ENCODE assay signal across 30 cellular contexts in the genomic region with DNA sequence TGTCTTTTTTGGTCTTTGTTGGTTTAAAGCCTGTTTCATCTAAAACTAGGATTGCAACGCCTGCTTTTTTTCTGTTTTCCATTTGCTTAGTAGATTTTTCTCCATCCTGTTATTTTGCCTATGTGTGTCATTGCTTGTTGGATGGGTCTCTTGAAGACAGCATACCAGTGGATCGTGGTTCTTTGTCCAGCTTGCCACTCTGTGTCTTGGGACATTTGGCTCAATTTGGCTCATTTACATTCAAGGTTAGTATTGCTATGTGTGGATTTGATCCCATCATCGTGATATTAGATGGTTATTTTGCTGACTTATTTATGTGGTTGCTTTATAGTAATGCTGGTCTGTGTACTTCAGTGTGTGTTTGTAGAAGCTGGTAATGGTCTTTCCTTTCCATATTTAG. TPM values are rescaled to one million over a fixed set of nuclear protein-coding genes. Genes with fewer than 3 reads are reported as not detected.
DNase-seq lines count a peak whose midpoint lies in the region; ATAC-seq, FAIRE-seq and TF ChIP-seq lines count a peak whose summit lies in the region.
"Had no signal": no experiment of that assay in that cellular context is flagged by ENCODE, and none has a peak within 500 bp of the region (broad histone marks: within the 10 kb centered on the region; RNA-seq: fewer than 3 reads in every experiment).

No MANE protein-coding gene starts in this region.

- no peak for ATAC-seq in HG02588 (IDR thresholded peaks at IDR 0.05; ENCODE audit: unreplicated experiment)

- H3K9me3 ChIP-seq in HEK293 (ENCODE audit: control insufficient read depth, insufficient read depth, low read depth, low read length), result no peaks in the 10 kb centered on the region
- H3K9me3 ChIP-seq: BE2C had no signal

- H3K4me3 ChIP-seq in HEK293 (ENCODE audit: low read depth, low read length) (no peak overlapping the region), choroid plexus epithelial cell (ENCODE audit: low read depth, low read length) (no peak overlapping the region)
- H3K4me3 ChIP-seq: BLaER1 had no signal

- no peak for TF ChIP-seq CTCF in HEK293 (tag by site-specific recombination; IDR thresholded peaks at IDR 0.05)
- TF ChIP-seq CTCF in choroid plexus epithelial cell (conservative IDR thresholded peaks at IDR 0.05; ENCODE audit: low read depth, low read length), result no peak

- peak; percentile 17 for DNase-seq in amniotic epithelial cell (ENCODE audit: low read depth)
- peak; percentile 15 for DNase-seq in choroid plexus epithelial cell (ENCODE audit: low read depth)
- DNase-seq in urothelium cell line (ENCODE audit: low spot score), result no peak
- DNase-seq in glomerular visceral epithelial cell (ENCODE audit: extremely low spot score), result no peak
- no peak for DNase-seq in cerebellum (ENCODE audit: low spot score)
- DNase-seq in GOT3 (lab: John Stamatoyannopoulos, UW), result no peak
- DNase-seq: 8988T; ACHN; BE2C; C1 segment of cervical spinal cord; CD4-positive, alpha-beta memory T cell; CD4-positive, CD25-positive, alpha-beta regulatory T cell; CD8-positive, alpha-beta memory T cell; COR-L47; DMS 273 treated with DMSO at 0.1 percent for 48 hours; DMS153; DMS53; DMS79; DND-41; EL; GDM1 had no signal

- no peaks in the 10 kb centered on the region for H3K4me1 ChIP-seq in HEK293 (ENCODE audit: control insufficient read depth, insufficient read depth, low read length)
- H3K4me1 ChIP-seq: BE2C, BLaER1 had no signal

- POLR2A ChIA-PET in HEK293 (lab: Yijun Ruan, JAX), result no interaction called here

- CTCF ChIA-PET in HEK293 (lab: Yijun Ruan, JAX), result no interaction called here

- H3K36me3 ChIP-seq in HEK293 (ENCODE audit: control insufficient read depth in 2 of 2, insufficient read depth in 1 of 2, low read length in 2 of 2), result peaks cover 0 to 56% of the 10 kb centered on the region in 2 experiments; a peak in 1 of 3 replicates
- H3K36me3 ChIP-seq: BE2C, BLaER1 had no signal

- FAIRE-seq in urothelium cell line (lab: Jason Lieb, UNC), result peak; percentile 74
- FAIRE-seq: A204.1, GM12891, GM18507 had no signal

- H3K27ac ChIP-seq in HEK293 (ENCODE audit: extremely low read depth, low read depth, low read length), result no peak overlapping the region
- H3K27ac ChIP-seq: BLaER1 had no signal

TF ChIP-seq in HEK293, 187 proteins besides CTCF, POLR2A, EP300 and RAD21:
- 0 out of 2 replicates have a peak, but pooled peaks have one; percentile 4 for TF ChIP-seq ZNF140 (tag by site-specific recombination; IDR thresholded peaks at IDR 0.05)
- TF ChIP-seq ZNF707 (tag by site-specific recombination; IDR thresholded peaks at IDR 0.05), result no peak
- TF ChIP-seq ZNF610 (tag by site-specific recombination; IDR thresholded peaks at IDR 0.05; ENCODE audit: borderline replicate concordance), result no peak
- TF ChIP-seq ZNF501 (tag by site-specific recombination; IDR thresholded peaks at IDR 0.05), result no peak
- TF ChIP-seq, protein P1, sequence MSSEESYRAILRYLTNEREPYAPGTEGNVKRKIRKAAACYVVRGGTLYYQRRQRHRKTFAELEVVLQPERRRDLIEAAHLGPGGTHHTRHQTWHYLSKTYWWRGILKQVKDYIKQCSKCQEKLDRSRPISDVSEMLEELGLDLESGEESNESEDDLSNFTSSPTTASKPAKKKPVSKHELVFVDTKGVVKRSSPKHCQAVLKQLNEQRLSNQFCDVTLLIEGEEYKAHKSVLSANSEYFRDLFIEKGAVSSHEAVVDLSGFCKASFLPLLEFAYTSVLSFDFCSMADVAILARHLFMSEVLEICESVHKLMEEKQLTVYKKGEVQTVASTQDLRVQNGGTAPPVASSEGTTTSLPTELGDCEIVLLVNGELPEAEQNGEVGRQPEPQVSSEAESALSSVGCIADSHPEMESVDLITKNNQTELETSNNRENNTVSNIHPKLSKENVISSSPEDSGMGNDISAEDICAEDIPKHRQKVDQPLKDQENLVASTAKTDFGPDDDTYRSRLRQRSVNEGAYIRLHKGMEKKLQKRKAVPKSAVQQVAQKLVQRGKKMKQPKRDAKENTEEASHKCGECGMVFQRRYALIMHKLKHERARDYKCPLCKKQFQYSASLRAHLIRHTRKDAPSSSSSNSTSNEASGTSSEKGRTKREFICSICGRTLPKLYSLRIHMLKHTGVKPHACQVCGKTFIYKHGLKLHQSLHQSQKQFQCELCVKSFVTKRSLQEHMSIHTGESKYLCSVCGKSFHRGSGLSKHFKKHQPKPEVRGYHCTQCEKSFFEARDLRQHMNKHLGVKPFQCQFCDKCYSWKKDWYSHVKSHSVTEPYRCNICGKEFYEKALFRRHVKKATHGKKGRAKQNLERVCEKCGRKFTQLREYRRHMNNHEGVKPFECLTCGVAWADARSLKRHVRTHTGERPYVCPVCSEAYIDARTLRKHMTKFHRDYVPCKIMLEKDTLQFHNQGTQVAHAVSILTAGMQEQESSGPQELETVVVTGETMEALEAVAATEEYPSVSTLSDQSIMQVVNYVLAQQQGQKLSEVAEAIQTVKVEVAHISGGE (tag by site-specific recombination; conservative IDR thresholded peaks at IDR 0.05; ENCODE audit: low read depth), result no peak
- TF ChIP-seq TRIM28 (IDR thresholded peaks at IDR 0.05; ENCODE audit: borderline replicate concordance, low read length), result peak; percentile 94
- peak; percentile 93 for TF ChIP-seq ZNF529 (tag by site-specific recombination; IDR thresholded peaks at IDR 0.05; ENCODE audit: insufficient replicate concordance)
- no peak for TF ChIP-seq ZNF623 (tag by site-specific recombination; IDR thresholded peaks at IDR 0.05)
- no peak for TF ChIP-seq ZNF138 (tag by site-specific recombination; IDR thresholded peaks at IDR 0.05; ENCODE audit: borderline replicate concordance)
- no peak for TF ChIP-seq ZNF544 (tag by site-specific recombination; IDR thresholded peaks at IDR 0.05)
- TF ChIP-seq SETDB1 (IDR thresholded peaks at IDR 0.05; ENCODE audit: insufficient read length, low read length), result peak; percentile 99
- TF ChIP-seq, protein P2, sequence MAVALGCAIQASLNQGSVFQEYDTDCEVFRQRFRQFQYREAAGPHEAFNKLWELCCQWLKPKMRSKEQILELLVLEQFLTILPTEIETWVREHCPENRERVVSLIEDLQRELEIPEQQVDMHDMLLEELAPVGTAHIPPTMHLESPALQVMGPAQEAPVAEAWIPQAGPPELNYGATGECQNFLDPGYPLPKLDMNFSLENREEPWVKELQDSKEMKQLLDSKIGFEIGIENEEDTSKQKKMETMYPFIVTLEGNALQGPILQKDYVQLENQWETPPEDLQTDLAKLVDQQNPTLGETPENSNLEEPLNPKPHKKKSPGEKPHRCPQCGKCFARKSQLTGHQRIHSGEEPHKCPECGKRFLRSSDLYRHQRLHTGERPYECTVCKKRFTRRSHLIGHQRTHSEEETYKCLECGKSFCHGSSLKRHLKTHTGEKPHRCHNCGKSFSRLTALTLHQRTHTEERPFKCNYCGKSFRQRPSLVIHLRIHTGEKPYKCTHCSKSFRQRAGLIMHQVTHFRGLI (tag by site-specific recombination; IDR thresholded peaks at IDR 0.05), result no peak

RNA-seq across cellular contexts. Expression of gene ANKK1, which starts 31.4 kb away (rescaled TPM):
- not detected for total RNA-seq in cerebellum
- total RNA-seq: Daoy, G401 had no signal

RNA-seq across cellular contexts. Expression of gene TTC12, which starts 41.8 kb away (rescaled TPM):
- 7.9 TPM for total RNA-seq in cerebellum
- total RNA-seq: A673 had no signal

Comparison
In these comparisons a context has a peak if more than half of its experiments do, and no peak if none do; other contexts are left out.
1. DNase-seq: peak in amniotic epithelial cell (single experiment) and choroid plexus epithelial cell (single experiment); none in urothelium cell line (single experiment), glomerular visceral epithelial cell (single experiment), cerebellum (single experiment) and GOT3 (single experiment).